In the genomic region with DNA sequence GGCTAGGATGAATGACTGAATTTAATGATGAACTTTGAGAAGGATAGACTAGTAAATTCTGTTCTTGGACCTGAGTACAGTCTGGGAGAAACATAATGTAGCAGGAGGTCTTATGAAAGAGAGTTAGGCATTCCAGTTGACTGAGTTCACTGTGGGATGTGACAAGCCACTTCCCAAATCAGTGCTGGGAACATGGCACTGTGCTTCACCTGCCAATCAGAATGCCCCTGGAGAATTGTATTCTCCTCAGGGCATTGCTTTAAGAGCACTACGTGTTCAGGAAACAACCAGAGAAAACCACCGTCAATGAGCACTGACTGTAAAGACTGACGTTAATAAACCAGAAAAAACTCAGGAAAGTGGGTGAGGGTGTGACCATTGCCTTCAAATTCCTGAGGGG, we compare ENCODE assay signal across 6 cellular contexts. TPM values are rescaled to one million over a fixed set of nuclear protein-coding genes. Genes with fewer than 3 reads are reported as not detected.
A peak's percentile ranks its signal among the peaks of the same experiment; 100 is the strongest.
DNase-seq lines count a peak whose midpoint lies in the region; ATAC-seq and TF ChIP-seq lines count a peak whose summit lies in the region.

No MANE protein-coding gene starts in this region.

- ATAC-seq in natural killer cell treated with Interleukin-12 subunit alpha and Interleukin-12 subunit beta and Interleukin-15 and Interleukin-18, amount 100 ng/mL, for 72 hours, result no peak
- ATAC-seq in esophagus mucosa, result no peak

- H3K4me1 ChIP-seq in SJCRH30, result no peaks in the 10 kb centered on the region; the same call in 1 of the 2 replicates

- H3K27ac ChIP-seq in SJCRH30, result no peak overlapping the region

- in situ Hi-C loops in astrocyte of the cerebellum (cut with HindIII; ENCODE audit: low sequenced_read_pairs), result no loop called here

- no peak for TF ChIP-seq CTCF in astrocyte of the cerebellum (IDR thresholded peaks at IDR 0.05; ENCODE audit: low read depth, low read length, missing control alignments)

- no peaks in the 10 kb centered on the region for H3K9me3 Mint-ChIP-seq in natural killer cell treated with Interleukin-12 subunit alpha and Interleukin-12 subunit beta and Interleukin-15 and Interleukin-18, amount 100 ng/mL, for 72 hours

- H3K4me1 Mint-ChIP-seq in natural killer cell treated with Interleukin-12 subunit alpha and Interleukin-12 subunit beta and Interleukin-15 and Interleukin-18, amount 100 ng/mL, for 72 hours (ENCODE audit: low read depth in 2 of 2), result peaks cover 67 to 68% of the 10 kb centered on the region in 2 donors

- no peaks in the 10 kb centered on the region for H3K27me3 Mint-ChIP-seq in natural killer cell treated with Interleukin-12 subunit alpha and Interleukin-12 subunit beta and Interleukin-15 and Interleukin-18, amount 100 ng/mL, for 72 hours

- peak overlapping the region; percentile 88 for H3K4me3 Mint-ChIP-seq in natural killer cell treated with Interleukin-12 subunit alpha and Interleukin-12 subunit beta and Interleukin-15 and Interleukin-18, amount 100 ng/mL, for 72 hours

- H3K27me3 ChIP-seq in H7 (ENCODE audit: control insufficient read depth, insufficient read depth, low read length), result no peaks in the 10 kb centered on the region
- H3K27me3 ChIP-seq in SJCRH30, result no peaks in the 10 kb centered on the region

- peaks cover 19% of the 10 kb centered on the region for H3K36me3 ChIP-seq in H7 (replicated peaks; ENCODE audit: control insufficient read depth, insufficient read depth, low read length)
- H3K36me3 ChIP-seq in SJCRH30, result no peaks in the 10 kb centered on the region

- H3K36me3 Mint-ChIP-seq in natural killer cell treated with Interleukin-12 subunit alpha and Interleukin-12 subunit beta and Interleukin-15 and Interleukin-18, amount 100 ng/mL, for 72 hours, result peaks cover 6% of the 10 kb centered on the region

- no peak overlapping the region for H3K4me3 ChIP-seq in H7 (ENCODE audit: insufficient read depth, low read depth, low read length)
- H3K4me3 ChIP-seq in astrocyte of the cerebellum (ENCODE audit: low read depth, low read length), result peak overlapping the region; percentile 76
- no peak overlapping the region; the same call in 1 of the 2 replicates for H3K4me3 ChIP-seq in SJCRH30

- H3K27ac Mint-ChIP-seq in natural killer cell treated with Interleukin-12 subunit alpha and Interleukin-12 subunit beta and Interleukin-15 and Interleukin-18, amount 100 ng/mL, for 72 hours, result peak overlapping the region; percentile 99

- no peaks in the 10 kb centered on the region for H3K9me3 ChIP-seq in SJCRH30 (replicated peaks)

- peak; percentile 8 for DNase-seq in H7
- no peak for DNase-seq in astrocyte of the cerebellum (ENCODE audit: low read depth)
- no peak for DNase-seq in natural killer cell treated with Interleukin-12 subunit alpha and Interleukin-12 subunit beta and Interleukin-15 and Interleukin-18, amount 100 ng/mL, for 72 hours (ENCODE audit: low spot score)
- no peak for DNase-seq in SJCRH30
- no peak for DNase-seq in DMS114 treated with DMSO at 0.1 percent for 48 hours (lab: John Stamatoyannopoulos, UW; ENCODE audit: unreplicated experiment)

RNA-seq across cellular contexts. Expression of gene CCDC107, which starts 1.2 kb away (rescaled TPM):
- total RNA-seq in H7 (2014; rRNA removed; shearing (Covaris generic)), result 4.1 and 9.3 TPM in 2 replicates
- 10 to 100 TPM; 12.0 to 21.5 TPM for total RNA-seq in natural killer cell treated with Interleukin-12 subunit alpha and Interleukin-12 subunit beta and Interleukin-15 and Interleukin-18, amount 100 ng/mL, for 72 hours
- total RNA-seq in SJCRH30 (2014; rRNA removed; shearing (Covaris generic)), result 6.1 and 6.6 TPM in 2 replicates
- total RNA-seq in esophagus mucosa, result 7.9 TPM

RNA-seq across cellular contexts. Expression of gene RMRP, which starts 1.5 kb away (rescaled TPM):
- total RNA-seq in H7 (2014; rRNA removed; shearing (Covaris generic)), result 10,629 and 14,347 TPM in 2 replicates
- 1,000 to 10,000 TPM; 3,856 to 4,437 TPM for total RNA-seq in natural killer cell treated with Interleukin-12 subunit alpha and Interleukin-12 subunit beta and Interleukin-15 and Interleukin-18, amount 100 ng/mL, for 72 hours
- total RNA-seq in SJCRH30 (2014; rRNA removed; shearing (Covaris generic)), result 8,654 and 17,072 TPM in 2 replicates
- total RNA-seq in esophagus mucosa, result 5,550 TPM

RNA-seq across cellular contexts. Expression of gene ARHGEF39, which starts 5.7 kb away (rescaled TPM):
- 17.4 and 21.4 TPM in 2 replicates for total RNA-seq in H7 (2014; rRNA removed; shearing (Covaris generic))
- 10 to 100 TPM in 1 of 2 donors, 1 to 10 TPM in 1; 4.6 to 14.2 TPM for total RNA-seq in natural killer cell treated with Interleukin-12 subunit alpha and Interleukin-12 subunit beta and Interleukin-15 and Interleukin-18, amount 100 ng/mL, for 72 hours
- 10.5 and 11.9 TPM in 2 replicates for total RNA-seq in SJCRH30 (2014; rRNA removed; shearing (Covaris generic))
- 2.4 TPM for total RNA-seq in esophagus mucosa

RNA-seq across cellular contexts. Expression of gene SIT1, which starts 8.6 kb away (rescaled TPM):
- 0.69 and 2.3 TPM in 2 replicates for total RNA-seq in H7 (2014; rRNA removed; shearing (Covaris generic))
- total RNA-seq in natural killer cell treated with Interleukin-12 subunit alpha and Interleukin-12 subunit beta and Interleukin-15 and Interleukin-18, amount 100 ng/mL, for 72 hours, result 1 to 10 TPM; 3.5 to 7.1 TPM
- total RNA-seq in SJCRH30 (2014; rRNA removed; shearing (Covaris generic)), result 0.13 TPM in 1 of 2 replicates, not detected in the other
- 0.44 TPM for total RNA-seq in esophagus mucosa

RNA-seq across cellular contexts. Expression of gene CA9, which starts 14.4 kb away (rescaled TPM):
- 0.78 TPM in 1 of 2 replicates, not detected in the other for total RNA-seq in H7 (2014; rRNA removed; shearing (Covaris generic))
- total RNA-seq in natural killer cell treated with Interleukin-12 subunit alpha and Interleukin-12 subunit beta and Interleukin-15 and Interleukin-18, amount 100 ng/mL, for 72 hours, result not detected
- 2.5 and 3.2 TPM in 2 replicates for total RNA-seq in SJCRH30 (2014; rRNA removed; shearing (Covaris generic))
- 1.6 TPM for total RNA-seq in esophagus mucosa
